In the genomic region with DNA sequence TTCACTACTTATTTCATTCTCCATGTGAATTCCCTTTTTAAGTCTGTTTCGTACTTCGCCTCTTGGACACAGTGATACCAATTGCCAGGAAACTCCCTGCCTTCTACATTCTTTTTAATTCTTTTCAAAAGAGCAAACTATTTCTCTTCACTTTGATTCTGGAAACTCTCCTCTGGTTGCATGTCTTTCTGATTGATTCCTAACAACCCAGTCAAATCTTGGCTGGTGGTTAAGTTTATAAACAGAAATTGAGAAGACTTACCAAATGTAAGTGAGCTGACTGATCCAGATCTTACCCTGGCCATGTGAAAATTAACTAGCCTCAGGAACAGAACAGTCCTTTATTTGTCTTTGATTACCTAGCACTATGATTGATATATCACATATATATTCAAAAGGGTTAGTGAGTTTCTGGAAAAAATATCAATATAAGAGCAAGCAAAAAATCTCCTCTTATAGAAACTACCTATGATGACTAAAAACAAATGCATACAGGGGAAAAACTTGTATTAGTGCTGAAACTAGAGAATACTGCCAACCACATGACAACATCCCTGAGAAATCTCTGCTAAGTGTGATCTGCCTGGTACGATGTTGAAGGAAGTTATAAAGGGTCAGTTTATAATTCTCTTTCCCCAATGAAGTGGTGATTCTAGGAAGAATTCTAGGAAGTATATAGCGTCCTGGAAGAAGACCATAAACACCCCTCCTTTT, we compare ENCODE assay signal across 22 cellular contexts.
DNase-seq lines count a peak whose midpoint lies in the region; ATAC-seq and TF ChIP-seq lines count a peak whose summit lies in the region.
"Had no signal": no experiment of that assay in that cellular context is flagged by ENCODE, and none has a peak within 500 bp of the region (broad histone marks: within the 10 kb centered on the region; RNA-seq: fewer than 3 reads in every experiment).

No MANE protein-coding gene starts in this region.

- H3K27me3 Mint-ChIP-seq in H9 (ENCODE audit: low read depth) (no peaks in the 10 kb centered on the region), osteocyte (ENCODE audit: unreplicated experiment) (peaks cover 28% of the 10 kb centered on the region), Caco-2 (ENCODE audit: insufficient read depth, unreplicated experiment) (peaks cover 13% of the 10 kb centered on the region)

- no peaks in the 10 kb centered on the region for H3K36me3 Mint-ChIP-seq in H9 (ENCODE audit: insufficient read depth in 1 of 3, low read depth in 3 of 3)
- H3K36me3 Mint-ChIP-seq in osteocyte (ENCODE audit: unreplicated experiment): no peaks in the 10 kb centered on the region
- H3K36me3 Mint-ChIP-seq in Caco-2 (ENCODE audit: insufficient read depth, unreplicated experiment): no peaks in the 10 kb centered on the region
- H3K36me3 Mint-ChIP-seq: CD8-positive, alpha-beta T cell had no signal

- H4K91ac ChIP-seq in H9 (ENCODE audit: insufficient read length, low read depth, low read length) (no peak overlapping the region), mesenchymal stem cell (ENCODE audit: low read length) (no peak overlapping the region)

- H3K56ac ChIP-seq in H9 (ENCODE audit: insufficient read length, low read depth, low read length): no peak overlapping the region

- no peak overlapping the region for H3T11ph ChIP-seq in H9 (ENCODE audit: low read length)

- no peak overlapping the region for H2BK15ac ChIP-seq in H9 (ENCODE audit: low read depth, low read length)
- H2BK15ac ChIP-seq in mesenchymal stem cell (ENCODE audit: low read depth, poor library complexity, severe bottlenecking): no peak overlapping the region

- intact Hi-C loops in Caco-2 (cut with micrococcal nuclease; ENCODE audit: unreplicated experiment): no loop called here

- no peak for ATAC-seq in HG03025 (IDR thresholded peaks at IDR 0.05; ENCODE audit: low FRiP score, unreplicated experiment)
- ATAC-seq: CD8-positive, alpha-beta T cell; HepG2; Panc1 had no signal

- H4K8ac ChIP-seq in H9 (replicated peaks; ENCODE audit: insufficient read length, low read depth, low read length) (no peak overlapping the region), mesenchymal stem cell (ENCODE audit: low read length) (no peak overlapping the region)

- no peak overlapping the region for H2BK20ac ChIP-seq in H9 (ENCODE audit: low read depth, low read length, poor library complexity, severe bottlenecking)

- H3K4me3 ChIP-seq in choroid plexus epithelial cell (ENCODE audit: low read depth, low read length): no peak overlapping the region
- no peak overlapping the region for H3K4me3 ChIP-seq in mesenchymal stem cell (ENCODE audit: insufficient read depth in 1 of 2, low read depth in 1 of 2, low read length in 2 of 2)
- no peak overlapping the region for H3K4me3 ChIP-seq in Caco-2 (ENCODE audit: low read depth, low read length)

- H2BK120ac ChIP-seq in H9 (ENCODE audit: low read depth, low read length, poor library complexity, severe bottlenecking) (no peak overlapping the region), mesenchymal stem cell (ENCODE audit: low read depth, low read length) (no peak overlapping the region)

- H2AFZ ChIP-seq in H9 (ENCODE audit: low read length): no peak overlapping the region
- H2AFZ ChIP-seq in mesenchymal stem cell (ENCODE audit: low read depth, low read length): no peak overlapping the region

- H3K4me1 ChIP-seq in H9 (ENCODE audit: insufficient read depth, low read length) (peaks cover 3% of the 10 kb centered on the region; the same call in 1 of the 2 replicates), mesenchymal stem cell (ENCODE audit: control insufficient read depth, insufficient read depth, low read depth, low read length) (no peaks in the 10 kb centered on the region), Caco-2 (no peaks in the 10 kb centered on the region)

- no TSS peak for BruUV-seq in Caco-2 (replicated peaks; lab: Mats Ljungman, UMichigan)

- no peak overlapping the region for H3K18ac ChIP-seq in H9 (ENCODE audit: insufficient read length, low read depth, low read length)
- H3K18ac ChIP-seq in mesenchymal stem cell (ENCODE audit: low read depth in 1 of 2, low read length in 2 of 2): no peak overlapping the region

- POLR2A ChIA-PET in Caco-2 (lab: Charles Lee): no interaction called here

- no peak overlapping the region for H4K5ac ChIP-seq in H9 (ENCODE audit: insufficient read length, low read depth, low read length)

- H3K14ac ChIP-seq in H9 (ENCODE audit: insufficient read depth, low read length) (no peak overlapping the region), mesenchymal stem cell (ENCODE audit: low read length in 2 of 2) (no peak overlapping the region)

- no peak overlapping the region for H3K4ac ChIP-seq in H9 (ENCODE audit: low read depth, low read length)
- no peak overlapping the region for H3K4ac ChIP-seq in mesenchymal stem cell (ENCODE audit: low read depth in 1 of 2, low read length in 2 of 2)

- TF ChIP-seq CTCF in H9 (conservative IDR thresholded peaks at IDR 0.05) (no peak), choroid plexus epithelial cell (conservative IDR thresholded peaks at IDR 0.05; ENCODE audit: low read depth, low read length) (no peak), osteocyte (IDR thresholded peaks at IDR 0.05) (no peak), Caco-2 (IDR thresholded peaks at IDR 0.05; ENCODE audit: insufficient read depth in 1 of 2, low read depth in 1 of 2, low read length in 1 of 2, severe bottlenecking in 1 of 2, unreplicated experiment in 1 of 2) (no peak)

- CTCF ChIA-PET in Caco-2 (lab: Charles Lee): no interaction called here

- no peak overlapping the region for H3K23ac ChIP-seq in H9 (ENCODE audit: insufficient read length, low read depth, low read length)
- no peak overlapping the region for H3K23ac ChIP-seq in mesenchymal stem cell (ENCODE audit: low read length in 2 of 2)

- no peak for DNase-seq in H9
- peak; percentile 32 for DNase-seq in choroid plexus epithelial cell (ENCODE audit: low read depth)
- peak; percentile 18 for DNase-seq in mesenchymal stem cell
- no peak for DNase-seq in medulla oblongata (ENCODE audit: extremely low spot score)
- DNase-seq in osteocyte (ENCODE audit: extremely low spot score, unreplicated experiment): no peak
- no peak for DNase-seq in Caco-2
- DNase-seq: ACHN; C1 segment of cervical spinal cord; CD8-positive, alpha-beta T cell; HFFc6; KG1; NCI-H1092; NCI-H1436; NCI-H1930; NCI-H2227 treated with DMSO at 0.1 percent for 48 hours; NCI-H524; NCI-H774; NK-92 treated with Interleukin-12 subunit alpha and Interleukin-12 subunit beta, amount 100 ng/mL, for 24 hours had no signal

- H3K27ac ChIP-seq in H9 (ENCODE audit: insufficient read length, low read depth, low read length): no peak overlapping the region
- H3K27ac ChIP-seq in mesenchymal stem cell (ENCODE audit: low read length, poor library complexity, severe bottlenecking): no peak overlapping the region
- H3K27ac ChIP-seq: HL-60 had no signal

- no peaks in the 10 kb centered on the region for H3K27me3 ChIP-seq in H9 (ENCODE audit: insufficient read depth, low read length)
- H3K27me3 ChIP-seq in mesenchymal stem cell (ENCODE audit: control insufficient read depth in 1 of 2, insufficient read depth in 1 of 2, low read length in 2 of 2): no peaks in the 10 kb centered on the region
- no peaks in the 10 kb centered on the region for H3K27me3 ChIP-seq in Caco-2 (replicated peaks; ENCODE audit: control insufficient read depth, insufficient read depth, low read length)

- no peaks in the 10 kb centered on the region for H3K79me2 ChIP-seq in H9 (ENCODE audit: insufficient read depth, low read length)

- H4K20me1 ChIP-seq in H9 (ENCODE audit: control insufficient read depth, insufficient read depth, insufficient read length): no peaks in the 10 kb centered on the region

- H3K36me3 ChIP-seq in mesenchymal stem cell (ENCODE audit: control insufficient read depth in 1 of 2, insufficient read depth in 2 of 2, low read depth in 1 of 2, low read length in 2 of 2) (no peaks in the 10 kb centered on the region), Caco-2 (ENCODE audit: control insufficient read depth, insufficient read depth, low read length) (no peaks in the 10 kb centered on the region)

- no peaks in the 10 kb centered on the region for H3K79me1 ChIP-seq in H9 (ENCODE audit: insufficient read depth, low read depth, low read length, poor library complexity, severe bottlenecking)
- H3K79me1 ChIP-seq in mesenchymal stem cell (replicated peaks; ENCODE audit: low read length, poor library complexity, severe bottlenecking): no peaks in the 10 kb centered on the region

- peak overlapping the region in 2 of 3 experiments; percentile 53 to 63; a peak in 3 of 7 replicates for H3K27ac Mint-ChIP-seq in H9
- no peak overlapping the region for H3K27ac Mint-ChIP-seq in osteocyte (ENCODE audit: unreplicated experiment)
- no peak overlapping the region for H3K27ac Mint-ChIP-seq in Caco-2 (ENCODE audit: unreplicated experiment)
- H3K27ac Mint-ChIP-seq: CD8-positive, alpha-beta T cell; HFFc6 had no signal

- WGBS in H9 (ENCODE audit: extremely low coverage, insufficient read length, low lambda C conversion rate): no CpG with 5 or more reads among the region's 4 CpGs
- WGBS in mesenchymal stem cell: 66% methylated on average over 3 of the region's 4 CpGs

- H3K4me2 ChIP-seq in H9 (ENCODE audit: insufficient read depth, insufficient read length, low read length): no peak overlapping the region
- no peak overlapping the region for H3K4me2 ChIP-seq in mesenchymal stem cell (ENCODE audit: low read length, poor library complexity, severe bottlenecking)

- H3K9me3 Mint-ChIP-seq in H9 (no peaks in the 10 kb centered on the region; a peak in 1 of 5 replicates), osteocyte (ENCODE audit: unreplicated experiment) (no peaks in the 10 kb centered on the region), Caco-2 (ENCODE audit: unreplicated experiment) (no peaks in the 10 kb centered on the region)
- H3K9me3 Mint-ChIP-seq: CD8-positive, alpha-beta T cell; HFFc6 had no signal

- H2AK5ac ChIP-seq in H9 (ENCODE audit: insufficient read length, low read length) (no peak overlapping the region), mesenchymal stem cell (ENCODE audit: low read length, severe bottlenecking) (no peak overlapping the region)

- no peaks in the 10 kb centered on the region for H3K23me2 ChIP-seq in H9 (ENCODE audit: insufficient read length, low read depth, low read length, poor library complexity, severe bottlenecking)

- no peak overlapping the region for H2BK5ac ChIP-seq in H9 (ENCODE audit: insufficient read length, low read length)
- H2BK5ac ChIP-seq in mesenchymal stem cell (ENCODE audit: low read depth, low read length, poor library complexity, severe bottlenecking): no peak overlapping the region

- H2BK12ac ChIP-seq in H9 (ENCODE audit: insufficient read length, low read depth, low read length) (no peak overlapping the region), mesenchymal stem cell (ENCODE audit: low read length in 2 of 2) (no peak overlapping the region)

- H3K4me3 Mint-ChIP-seq in H9 (no peak overlapping the region), osteocyte (ENCODE audit: unreplicated experiment) (no peak overlapping the region), Caco-2 (ENCODE audit: unreplicated experiment) (no peak overlapping the region)
- H3K4me3 Mint-ChIP-seq: CD8-positive, alpha-beta T cell; HFFc6 had no signal

- H3K9me3 ChIP-seq in H9 (ENCODE audit: control insufficient read depth, low read depth, low read length) (no peaks in the 10 kb centered on the region), mesenchymal stem cell (ENCODE audit: control insufficient read depth, low read length) (no peaks in the 10 kb centered on the region), Caco-2 (no peaks in the 10 kb centered on the region)

- H3K4me1 Mint-ChIP-seq in H9 (peaks cover 19 to 28% of the 10 kb centered on the region in 2 experiments), osteocyte (ENCODE audit: unreplicated experiment) (no peaks in the 10 kb centered on the region), Caco-2 (ENCODE audit: low read depth, unreplicated experiment) (no peaks in the 10 kb centered on the region)

- H3K9ac ChIP-seq in H9 (ENCODE audit: extremely low read depth, insufficient read length, low read length) (no peak overlapping the region), mesenchymal stem cell (ENCODE audit: low read length) (no peak overlapping the region)

Comparison
In these comparisons a context has a peak if more than half of its experiments do, and no peak if none do; other contexts are left out.
1. DNase-seq: peak in choroid plexus epithelial cell (single experiment) and mesenchymal stem cell (single experiment); none in H9 (single experiment), medulla oblongata (single experiment), osteocyte (single experiment) and Caco-2 (0 of 2).
2. H3K27ac Mint-ChIP-seq: peak in H9 (2 of 3); none in osteocyte (single experiment) and Caco-2 (single experiment).